ENCODE assay signal across 3 cellular contexts in the genomic region with DNA sequence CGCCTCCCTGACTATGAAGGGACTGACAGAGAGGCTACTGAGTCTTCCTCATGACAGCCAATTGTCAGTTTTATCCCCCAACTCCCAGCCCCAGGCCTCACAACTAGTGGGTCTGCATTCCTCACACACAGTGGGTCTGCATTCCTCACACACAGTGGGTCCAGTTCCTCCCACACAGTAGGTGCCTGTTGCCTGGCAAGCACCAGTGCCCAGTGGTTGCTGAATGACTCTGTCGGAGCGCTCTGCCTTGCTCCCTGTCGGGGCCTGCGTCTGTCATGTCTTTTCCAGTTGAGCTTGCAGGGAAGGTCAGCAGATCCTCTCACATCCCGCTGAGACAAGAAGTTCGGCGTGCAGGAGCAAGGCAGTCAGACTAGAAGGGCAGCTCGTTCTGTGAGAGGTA.
TF ChIP-seq lines count a peak whose summit lies in the region.

No MANE protein-coding gene starts in this region.

TF ChIP-seq in IMR-90, 13 proteins besides CTCF, POLR2A, EP300 and RAD21:
- TF ChIP-seq MAZ (IDR thresholded peaks at IDR 0.05; ENCODE audit: borderline replicate concordance, low read depth, low read length) (no peak), RCOR1 (IDR thresholded peaks at IDR 0.05; ENCODE audit: insufficient replicate concordance, low read length) (no peak), USF2 (IDR thresholded peaks at IDR 0.05; ENCODE audit: low read depth, low read length) (no peak), NFE2L2 (IDR thresholded peaks at IDR 0.05; ENCODE audit: low read depth, low read length) (no peak), MAFK (IDR thresholded peaks at IDR 0.05; ENCODE audit: low read depth, low read length) (no peak), FOS (IDR thresholded peaks at IDR 0.05; ENCODE audit: low read depth, low read length) (no peak), BHLHE40 (IDR thresholded peaks at IDR 0.05; ENCODE audit: low read depth, low read length) (no peak), CEBPB (IDR thresholded peaks at IDR 0.05; ENCODE audit: low read depth, low read length) (no peak), RFX5 (IDR thresholded peaks at IDR 0.05; ENCODE audit: low read depth, low read length) (no peak), MXI1 (IDR thresholded peaks at IDR 0.05; ENCODE audit: borderline replicate concordance, low read depth, low read length) (no peak), SMC3 (IDR thresholded peaks at IDR 0.05; ENCODE audit: low read depth, low read length) (no peak), CHD1 (IDR thresholded peaks at IDR 0.05; ENCODE audit: low read depth, low read length) (no peak)
- TF ChIP-seq, protein P1, sequence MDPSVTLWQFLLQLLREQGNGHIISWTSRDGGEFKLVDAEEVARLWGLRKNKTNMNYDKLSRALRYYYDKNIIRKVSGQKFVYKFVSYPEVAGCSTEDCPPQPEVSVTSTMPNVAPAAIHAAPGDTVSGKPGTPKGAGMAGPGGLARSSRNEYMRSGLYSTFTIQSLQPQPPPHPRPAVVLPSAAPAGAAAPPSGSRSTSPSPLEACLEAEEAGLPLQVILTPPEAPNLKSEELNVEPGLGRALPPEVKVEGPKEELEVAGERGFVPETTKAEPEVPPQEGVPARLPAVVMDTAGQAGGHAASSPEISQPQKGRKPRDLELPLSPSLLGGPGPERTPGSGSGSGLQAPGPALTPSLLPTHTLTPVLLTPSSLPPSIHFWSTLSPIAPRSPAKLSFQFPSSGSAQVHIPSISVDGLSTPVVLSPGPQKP (IDR thresholded peaks at IDR 0.05; ENCODE audit: borderline replicate concordance, low read depth, low read length): no peak

TF ChIP-seq in K562, 482 proteins besides CTCF, POLR2A, EP300 and RAD21:
- no peak for TF ChIP-seq EGR1 (conservative IDR thresholded peaks at IDR 0.05)
- TF ChIP-seq PHF8 (IDR thresholded peaks at IDR 0.05; ENCODE audit: borderline replicate concordance, low read length): no peak
- no peak for TF ChIP-seq SIN3B (IDR thresholded peaks at IDR 0.05; ENCODE audit: low read depth)
- TF ChIP-seq ETV5 (CRISPR knock-in tag; IDR thresholded peaks at IDR 0.05; ENCODE audit: low read depth): no peak
- TF ChIP-seq SOX6 (IDR thresholded peaks at IDR 0.05): no peak
- no peak for TF ChIP-seq ZZZ3 (IDR thresholded peaks at IDR 0.05)
- TF ChIP-seq SNAPC5 (CRISPR knock-in tag; IDR thresholded peaks at IDR 0.05): no peak
- TF ChIP-seq ZKSCAN1 (IDR thresholded peaks at IDR 0.05; ENCODE audit: low read depth, low read length): peak; percentile 85

TF ChIP-seq in H1, 55 proteins besides CTCF, POLR2A, EP300 and RAD21:
- TF ChIP-seq TCF12 (IDR thresholded peaks at IDR 0.05; ENCODE audit: low read depth, low read length) (no peak), ZNF274 (IDR thresholded peaks at IDR 0.05; ENCODE audit: borderline replicate concordance, extremely low read depth, low read length) (no peak), TBP (IDR thresholded peaks at IDR 0.05; ENCODE audit: low read depth, low read length) (no peak), TEAD4 (IDR thresholded peaks at IDR 0.05; ENCODE audit: low read depth, low read length) (peak; percentile 28; the same call in 1 of the 2 replicates)
